ENCODE assay signal across 20 cellular contexts in genomic region chr18:76471593-76471992, GRCh38. TPM values are rescaled to one million over a fixed set of nuclear protein-coding genes. Genes with fewer than 3 reads are reported as not detected.
A peak's percentile ranks its signal among the peaks of the same experiment; 100 is the strongest.
DNase-seq lines count a peak whose midpoint lies in the region; ATAC-seq and TF ChIP-seq lines count a peak whose summit lies in the region.
"Had no signal": no experiment of that assay in that cellular context is flagged by ENCODE, and none has a peak within 500 bp of the region (broad histone marks: within the 10 kb centered on the region; RNA-seq: fewer than 3 reads in every experiment).

No MANE protein-coding gene starts in this region.

- H3K27me3 Mint-ChIP-seq in HFFc6 (ENCODE audit: insufficient read depth): peaks cover 2% of the 10 kb centered on the region; the same call in 1 of the 2 replicates
- no peaks in the 10 kb centered on the region for H3K27me3 Mint-ChIP-seq in activated T-helper 17 cell treated with anti-CD3 and anti-CD28 coated beads, Interleukin-2, amount 50 U/mL, for 72 hours
- peaks cover 18% of the 10 kb centered on the region for H3K27me3 Mint-ChIP-seq in activated CD4-positive, alpha-beta T cell treated with anti-CD3 and anti-CD28 coated beads, Interleukin-2, amount 10 ng/mL, durations not matched to agents 24 days and 14 days
- H3K27me3 Mint-ChIP-seq in activated naive CD4-positive, alpha-beta T cell treated with anti-CD3 and anti-CD28 coated beads, Interleukin-2, amount 10 ng/mL, durations not matched to agents 7 days and 5 days: peaks cover 20% of the 10 kb centered on the region

- H3K9me3 Mint-ChIP-seq in HFFc6: no peaks in the 10 kb centered on the region
- no peaks in the 10 kb centered on the region for H3K9me3 Mint-ChIP-seq in activated T-helper 17 cell treated with anti-CD3 and anti-CD28 coated beads, Interleukin-2, amount 50 U/mL, for 72 hours
- no peaks in the 10 kb centered on the region for H3K9me3 Mint-ChIP-seq in activated CD4-positive, alpha-beta T cell treated with anti-CD3 and anti-CD28 coated beads, Interleukin-2, amount 10 ng/mL, durations not matched to agents 24 days and 14 days
- H3K9me3 Mint-ChIP-seq in activated naive CD4-positive, alpha-beta T cell treated with anti-CD3 and anti-CD28 coated beads, Interleukin-2, amount 10 ng/mL, durations not matched to agents 7 days and 5 days: no peaks in the 10 kb centered on the region

- CTCF ChIA-PET in activated naive CD4-positive, alpha-beta T cell treated with anti-CD3 and anti-CD28 coated beads, Interleukin-2, amount 10 ng/mL, durations not matched to agents 7 days and 5 days (lab: Charles Lee): no interaction called here

- H3K4me2 ChIP-seq in skeletal muscle satellite cell (ENCODE audit: low read length): peak overlapping the region; percentile 7
- H3K4me2 ChIP-seq: SK-N-SH had no signal

- peak overlapping the region; percentile 13; the same call in 1 of the 2 replicates for H3K27ac Mint-ChIP-seq in HFFc6
- H3K27ac Mint-ChIP-seq in activated T-helper 17 cell treated with anti-CD3 and anti-CD28 coated beads, Interleukin-2, amount 50 U/mL, for 72 hours: peak overlapping the region; percentile 28
- H3K27ac Mint-ChIP-seq in activated CD4-positive, alpha-beta T cell treated with anti-CD3 and anti-CD28 coated beads, Interleukin-2, amount 10 ng/mL, durations not matched to agents 24 days and 14 days: no peak overlapping the region
- no peak overlapping the region for H3K27ac Mint-ChIP-seq in activated naive CD4-positive, alpha-beta T cell treated with anti-CD3 and anti-CD28 coated beads, Interleukin-2, amount 10 ng/mL, durations not matched to agents 7 days and 5 days

- H3K36me3 ChIP-seq in skeletal muscle satellite cell (ENCODE audit: insufficient read depth, low read length): no peaks in the 10 kb centered on the region

- no peak for ATAC-seq in activated T-helper 17 cell treated with anti-CD3 and anti-CD28 coated beads, Interleukin-2, amount 50 U/mL, for 72 hours (replicated peaks)
- ATAC-seq in left lobe of liver (no peak), HG03354 (IDR thresholded peaks at IDR 0.05; ENCODE audit: poor library complexity, severe bottlenecking, unreplicated experiment) (no peak), HG02623 (IDR thresholded peaks at IDR 0.05; ENCODE audit: unreplicated experiment) (no peak)
- ATAC-seq: PC-3 had no signal

- H3K36me3 Mint-ChIP-seq in HFFc6 (ENCODE audit: low read depth): peaks cover 9% of the 10 kb centered on the region
- H3K36me3 Mint-ChIP-seq in activated T-helper 17 cell treated with anti-CD3 and anti-CD28 coated beads, Interleukin-2, amount 50 U/mL, for 72 hours (ENCODE audit: low read depth): no peaks in the 10 kb centered on the region
- H3K36me3 Mint-ChIP-seq in activated CD4-positive, alpha-beta T cell treated with anti-CD3 and anti-CD28 coated beads, Interleukin-2, amount 10 ng/mL, durations not matched to agents 24 days and 14 days (ENCODE audit: low read depth): no peaks in the 10 kb centered on the region
- H3K36me3 Mint-ChIP-seq in activated naive CD4-positive, alpha-beta T cell treated with anti-CD3 and anti-CD28 coated beads, Interleukin-2, amount 10 ng/mL, durations not matched to agents 7 days and 5 days: no peaks in the 10 kb centered on the region

- peaks cover 43% of the 10 kb centered on the region for H3K4me1 ChIP-seq in skeletal muscle satellite cell (ENCODE audit: control insufficient read depth, insufficient read depth, low read length)

- no peaks in the 10 kb centered on the region for H3K9me3 ChIP-seq in skeletal muscle satellite cell (replicated peaks; ENCODE audit: low read length)
- H3K9me3 ChIP-seq: SK-N-SH had no signal

- no peak overlapping the region for H3K9ac ChIP-seq in skeletal muscle satellite cell (ENCODE audit: low read depth, low read length)
- H3K9ac ChIP-seq: SK-N-SH had no signal

- intact Hi-C loops in activated CD4-positive, alpha-beta T cell treated with anti-CD3 and anti-CD28 coated beads, Interleukin-2, amount 10 ng/mL, durations not matched to agents 24 days and 14 days (cut with micrococcal nuclease): no loop called here

- peaks cover 89% of the 10 kb centered on the region for H3K4me1 Mint-ChIP-seq in HFFc6 (ENCODE audit: low read depth)
- peaks cover 41% of the 10 kb centered on the region for H3K4me1 Mint-ChIP-seq in activated T-helper 17 cell treated with anti-CD3 and anti-CD28 coated beads, Interleukin-2, amount 50 U/mL, for 72 hours
- peaks cover 12% of the 10 kb centered on the region for H3K4me1 Mint-ChIP-seq in activated CD4-positive, alpha-beta T cell treated with anti-CD3 and anti-CD28 coated beads, Interleukin-2, amount 10 ng/mL, durations not matched to agents 24 days and 14 days
- H3K4me1 Mint-ChIP-seq in activated naive CD4-positive, alpha-beta T cell treated with anti-CD3 and anti-CD28 coated beads, Interleukin-2, amount 10 ng/mL, durations not matched to agents 7 days and 5 days: peaks cover 25% of the 10 kb centered on the region

- H3K4me3 Mint-ChIP-seq in HFFc6: no peak overlapping the region
- H3K4me3 Mint-ChIP-seq in activated T-helper 17 cell treated with anti-CD3 and anti-CD28 coated beads, Interleukin-2, amount 50 U/mL, for 72 hours: no peak overlapping the region
- H3K4me3 Mint-ChIP-seq in activated CD4-positive, alpha-beta T cell treated with anti-CD3 and anti-CD28 coated beads, Interleukin-2, amount 10 ng/mL, durations not matched to agents 24 days and 14 days: no peak overlapping the region
- no peak overlapping the region for H3K4me3 Mint-ChIP-seq in activated naive CD4-positive, alpha-beta T cell treated with anti-CD3 and anti-CD28 coated beads, Interleukin-2, amount 10 ng/mL, durations not matched to agents 7 days and 5 days

- TF ChIP-seq CTCF in HFFc6 (IDR thresholded peaks at IDR 0.05): no peak

- H3K4me3 ChIP-seq in skeletal muscle satellite cell (ENCODE audit: low read length): no peak overlapping the region

- H3K27me3 ChIP-seq in skeletal muscle satellite cell (ENCODE audit: control insufficient read depth, insufficient read depth, low read length): no peaks in the 10 kb centered on the region

- DNase-seq in HFFc6: no peak
- DNase-seq in left lobe of liver (ENCODE audit: low spot score): peak; percentile 46
- no peak for DNase-seq in activated CD4-positive, alpha-beta T cell treated with anti-CD3 and anti-CD28 coated beads, Interleukin-2, amount 10 ng/mL, durations not matched to agents 24 days and 14 days
- DNase-seq in activated naive CD4-positive, alpha-beta T cell treated with anti-CD3 and anti-CD28 coated beads, Interleukin-2, amount 10 ng/mL, durations not matched to agents 7 days and 5 days: no peak
- DNase-seq: ACHN, DND-41, H7, NCI-H1105, NCI-H1694, NCI-H2107, NCI-H2227 treated with DMSO at 0.1 percent for 48 hours, NCI-H524 treated with DMSO at 0.1 percent for 48 hours, PC-3, RPMI8226, SHP77 treated with DMSO at 0.1 percent for 48 hours, SK-N-SH had no signal

RNA-seq across cellular contexts. Expression of gene ZNF516, which starts 23.4 kb away (rescaled TPM):
- total RNA-seq in HFFc6 (2021; fragmentation: NEBNext Ultra II Directional; extraction: Animal tissue kit (Norgen Biotek cat#: 25700)): 10 to 100 TPM; 34.6 to 52.2 (median 42.2) TPM
- 10 to 100 TPM in 1 of 2 donors, 1 to 10 TPM in 1; 3.7 to 22.8 TPM for total RNA-seq in activated T-helper 17 cell treated with anti-CD3 and anti-CD28 coated beads, Interleukin-2, amount 50 U/mL, for 72 hours
- total RNA-seq in left lobe of liver: 16.2 TPM
- 19.5 and 21.2 TPM in 2 replicates for total RNA-seq in skeletal muscle satellite cell (2012; rRNA removed)
- 0.85 and 1.6 TPM in 2 replicates for total RNA-seq in activated CD4-positive, alpha-beta T cell treated with anti-CD3 and anti-CD28 coated beads, Interleukin-2, amount 10 ng/mL, durations not matched to agents 24 days and 14 days

Comparison
In these comparisons a context has a peak if more than half of its experiments do, and no peak if none do; other contexts are left out.
1. H3K27ac Mint-ChIP-seq: peak in HFFc6 (single experiment) and activated T-helper 17 cell treated with anti-CD3 and anti-CD28 coated beads, Interleukin-2, amount 50 U/mL, for 72 hours (single experiment); none in activated CD4-positive, alpha-beta T cell treated with anti-CD3 and anti-CD28 coated beads, Interleukin-2, amount 10 ng/mL, durations not matched to agents 24 days and 14 days (single experiment) and activated naive CD4-positive, alpha-beta T cell treated with anti-CD3 and anti-CD28 coated beads, Interleukin-2, amount 10 ng/mL, durations not matched to agents 7 days and 5 days (single experiment).